Comparison of ENCODE assay signal across 1 cellular context in genomic region chr5:136185974-136186373, GRCh38.
A peak's percentile ranks its signal among the peaks of the same experiment; 100 is the strongest.
TF ChIP-seq lines count a peak whose summit lies in the region.

No MANE protein-coding gene starts in this region.

TF ChIP-seq in K562, 482 proteins besides CTCF, POLR2A, EP300 and RAD21:
- TF ChIP-seq TOE1 (IDR thresholded peaks at IDR 0.05; ENCODE audit: borderline replicate concordance) (0 out of 2 replicates have a peak, but pooled peaks have one; percentile 34), TOE1 (CRISPR knock-in tag; IDR thresholded peaks at IDR 0.05; ENCODE audit: borderline replicate concordance, low read depth) (no peak), RAD51 (IDR thresholded peaks at IDR 0.05; ENCODE audit: borderline replicate concordance, low read depth) (0 out of 2 replicates have a peak, but pooled peaks have one; percentile 35), VEZF1 (CRISPR knock-in tag; IDR thresholded peaks at IDR 0.05) (no peak)
- TF ChIP-seq, protein P1, sequence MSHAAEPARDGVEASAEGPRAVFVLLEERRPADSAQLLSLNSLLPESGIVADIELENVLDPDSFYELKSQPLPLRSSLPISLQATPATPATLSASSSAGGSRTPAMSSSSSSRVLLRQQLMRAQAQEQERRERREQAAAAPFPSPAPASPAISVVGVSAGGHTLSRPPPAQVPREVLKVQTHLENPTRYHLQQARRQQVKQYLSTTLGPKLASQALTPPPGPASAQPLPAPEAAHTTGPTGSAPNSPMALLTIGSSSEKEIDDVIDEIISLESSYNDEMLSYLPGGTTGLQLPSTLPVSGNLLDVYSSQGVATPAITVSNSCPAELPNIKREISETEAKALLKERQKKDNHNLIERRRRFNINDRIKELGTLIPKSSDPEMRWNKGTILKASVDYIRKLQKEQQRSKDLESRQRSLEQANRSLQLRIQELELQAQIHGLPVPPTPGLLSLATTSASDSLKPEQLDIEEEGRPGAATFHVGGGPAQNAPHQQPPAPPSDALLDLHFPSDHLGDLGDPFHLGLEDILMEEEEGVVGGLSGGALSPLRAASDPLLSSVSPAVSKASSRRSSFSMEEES (CRISPR knock-in tag; IDR thresholded peaks at IDR 0.05): peak; percentile 75
TF ChIP-seq in K562: peak in this region for 3.
